24 cellular contexts compared by ENCODE assay signal in the genomic region with DNA sequence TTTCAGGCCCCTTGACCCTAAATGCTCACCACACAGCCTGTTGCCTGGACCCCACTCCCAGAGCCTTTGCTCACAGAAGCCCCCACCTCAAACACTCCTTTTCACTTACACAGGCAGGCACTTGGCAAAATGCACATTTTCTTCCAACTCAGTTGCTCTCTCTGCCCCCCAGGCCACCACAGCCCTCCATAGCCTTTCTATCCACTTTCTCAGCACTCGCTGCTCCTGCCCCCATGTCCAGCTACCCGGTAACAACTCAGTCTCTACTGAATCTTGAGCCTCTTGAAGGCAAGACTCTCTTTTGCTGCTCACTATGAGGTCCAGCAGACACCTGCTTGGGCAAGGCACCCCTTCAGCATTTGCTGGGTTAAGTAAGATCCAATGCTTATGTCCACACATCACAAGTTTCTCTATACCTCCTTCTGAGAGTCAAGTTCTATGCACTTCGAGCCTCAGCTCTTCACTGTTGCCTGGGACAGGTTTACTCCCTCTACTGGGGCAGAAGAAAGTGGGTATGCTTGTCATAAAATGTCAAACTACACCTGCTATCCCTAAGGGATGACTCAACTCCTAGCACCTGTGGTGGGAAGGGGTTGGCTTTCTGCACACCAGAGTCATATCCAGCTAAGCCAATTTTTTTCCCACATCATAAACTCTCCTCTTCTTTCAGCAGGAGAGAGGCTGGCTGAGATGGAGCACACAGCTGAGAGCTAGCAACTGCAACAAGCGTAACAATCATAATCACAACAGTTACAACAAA. TPM values are rescaled to one million over a fixed set of nuclear protein-coding genes. Genes with fewer than 3 reads are reported as not detected.
DNase-seq lines count a peak whose midpoint lies in the region; ATAC-seq and TF ChIP-seq lines count a peak whose summit lies in the region.
"Had no signal": no experiment of that assay in that cellular context is flagged by ENCODE, and none has a peak within 500 bp of the region (broad histone marks: within the 10 kb centered on the region; RNA-seq: fewer than 3 reads in every experiment).

No MANE protein-coding gene starts in this region.

- no peaks in the 10 kb centered on the region for H3K27me3 ChIP-seq in gastroesophageal sphincter
- H3K27me3 ChIP-seq: thyroid gland had no signal

- no peak for ATAC-seq in T-helper 17 cell
- no peak for ATAC-seq in central memory CD8-positive, alpha-beta T cell (replicated peaks; ENCODE audit: extremely low read depth, poor library complexity, severe bottlenecking)
- no peak for ATAC-seq in stimulated activated effector memory CD8-positive, alpha-beta T cell treated with anti-CD3 and anti-CD28 coated beads, Interleukin-12 subunit alpha, Interleukin-12 subunit beta, amount 100 ng/mL, for 72 hours
- ATAC-seq in Right ventricle myocardium inferior, result no peak
- no peak for ATAC-seq in gastroesophageal sphincter
- ATAC-seq: mucosa of descending colon had no signal

- intact Hi-C loops in activated naive CD4-positive, alpha-beta T cell treated with anti-CD3 and anti-CD28 coated beads for 36 hours (cut with micrococcal nuclease), result no loop called here
- intact Hi-C loops in Right ventricle myocardium inferior (cut with DNase I) (no loop called here), cardiac septum (cut with DNase I) (no loop called here)

- WGBS in gastroesophageal sphincter (ENCODE audit: low coverage in 1 of 2), 2 donors, result 95 to 100% methylated on average over 2 to 4 of the region's 4 CpGs

- no peak overlapping the region for H3K4me3 Mint-ChIP-seq in activated naive CD4-positive, alpha-beta T cell treated with anti-CD3 and anti-CD28 coated beads for 36 hours
- no peak overlapping the region for H3K4me3 Mint-ChIP-seq in T-helper 17 cell
- H3K4me3 Mint-ChIP-seq in central memory CD8-positive, alpha-beta T cell, result no peak overlapping the region
- no peak overlapping the region for H3K4me3 Mint-ChIP-seq in stimulated activated effector memory CD8-positive, alpha-beta T cell treated with anti-CD3 and anti-CD28 coated beads, Interleukin-12 subunit alpha, Interleukin-12 subunit beta, amount 100 ng/mL, for 72 hours
- H3K4me3 Mint-ChIP-seq: nephron progenitor cell had no signal

- TF ChIP-seq EP300 in gastroesophageal sphincter (IDR thresholded peaks at IDR 0.05), result no peak

- H3K9me3 Mint-ChIP-seq in activated naive CD4-positive, alpha-beta T cell treated with anti-CD3 and anti-CD28 coated beads for 36 hours, result no peaks in the 10 kb centered on the region
- no peaks in the 10 kb centered on the region for H3K9me3 Mint-ChIP-seq in central memory CD8-positive, alpha-beta T cell
- no peaks in the 10 kb centered on the region for H3K9me3 Mint-ChIP-seq in stimulated activated effector memory CD8-positive, alpha-beta T cell treated with anti-CD3 and anti-CD28 coated beads, Interleukin-12 subunit alpha, Interleukin-12 subunit beta, amount 100 ng/mL, for 72 hours
- H3K9me3 Mint-ChIP-seq: nephron progenitor cell had no signal

- H3K36me3 ChIP-seq in gastroesophageal sphincter, result peaks cover 0 to 100% of the 10 kb centered on the region in 2 donors

- no peaks in the 10 kb centered on the region for H3K27me3 Mint-ChIP-seq in activated naive CD4-positive, alpha-beta T cell treated with anti-CD3 and anti-CD28 coated beads for 36 hours (ENCODE audit: low read depth)
- no peaks in the 10 kb centered on the region for H3K27me3 Mint-ChIP-seq in T-helper 17 cell
- no peaks in the 10 kb centered on the region for H3K27me3 Mint-ChIP-seq in central memory CD8-positive, alpha-beta T cell

- peak overlapping the region; percentile 65 for H3K27ac Mint-ChIP-seq in activated naive CD4-positive, alpha-beta T cell treated with anti-CD3 and anti-CD28 coated beads for 36 hours
- H3K27ac Mint-ChIP-seq in T-helper 17 cell, result peak overlapping the region; percentile 86
- H3K27ac Mint-ChIP-seq in central memory CD8-positive, alpha-beta T cell (ENCODE audit: low read depth), result peak overlapping the region; percentile 20
- H3K27ac Mint-ChIP-seq in stimulated activated effector memory CD8-positive, alpha-beta T cell treated with anti-CD3 and anti-CD28 coated beads, Interleukin-12 subunit alpha, Interleukin-12 subunit beta, amount 100 ng/mL, for 72 hours, result peak overlapping the region; percentile 88
- H3K27ac Mint-ChIP-seq: nephron progenitor cell had no signal

- peaks cover 20% of the 10 kb centered on the region for H3K4me1 Mint-ChIP-seq in activated naive CD4-positive, alpha-beta T cell treated with anti-CD3 and anti-CD28 coated beads for 36 hours (ENCODE audit: low read depth)
- peaks cover 46% of the 10 kb centered on the region for H3K4me1 Mint-ChIP-seq in T-helper 17 cell
- H3K4me1 Mint-ChIP-seq in central memory CD8-positive, alpha-beta T cell, result peaks cover 12% of the 10 kb centered on the region
- peaks cover 16% of the 10 kb centered on the region for H3K4me1 Mint-ChIP-seq in stimulated activated effector memory CD8-positive, alpha-beta T cell treated with anti-CD3 and anti-CD28 coated beads, Interleukin-12 subunit alpha, Interleukin-12 subunit beta, amount 100 ng/mL, for 72 hours
- H3K4me1 Mint-ChIP-seq: nephron progenitor cell had no signal

- H3K4me1 ChIP-seq in gastroesophageal sphincter, result peaks cover 0 to 6% (median 0%) of the 10 kb centered on the region in 3 donors
- H3K4me1 ChIP-seq: thyroid gland had no signal

- H3K27ac ChIP-seq in gastroesophageal sphincter, result no peak overlapping the region
- H3K27ac ChIP-seq: epithelial cell of prostate, thyroid gland, VCaP had no signal

- DNase-seq in activated naive CD4-positive, alpha-beta T cell treated with anti-CD3 and anti-CD28 coated beads for 36 hours, result no peak
- DNase-seq in activated naive CD4-positive, alpha-beta T cell (lab: John Stamatoyannopoulos, UW), result no peak
- no peak for DNase-seq in T-helper 17 cell
- no peak for DNase-seq in central memory CD8-positive, alpha-beta T cell (ENCODE audit: low spot score in 2 of 2)
- no peak for DNase-seq in stimulated activated effector memory CD8-positive, alpha-beta T cell treated with anti-CD3 and anti-CD28 coated beads, Interleukin-12 subunit alpha, Interleukin-12 subunit beta, amount 100 ng/mL, for 72 hours (ENCODE audit: low spot score in 2 of 2)
- DNase-seq in Right ventricle myocardium inferior (ENCODE audit: missing footprints), result no peak
- DNase-seq in cardiac septum (ENCODE audit: low spot score), result no peak
- DNase-seq: activated CD4-positive, alpha-beta T cell treated with anti-CD3 and anti-CD28 coated beads for 48 hours; activated gamma-delta T cell; DMS79; H7; hippocampal formation; mucosa of descending colon; NCI-H1048; NCI-H2107; NCI-H345; NCI-H69; nephron progenitor cell; T-helper 9 cell; thyroid gland had no signal

- CTCF ChIA-PET in activated naive CD4-positive, alpha-beta T cell treated with anti-CD3 and anti-CD28 coated beads for 36 hours (lab: Charles Lee), result interaction anchor here (0.6 to 1.2 kb wide), 3 partner anchors 9 to 153 kb away, joined by 3 to 5 read pairs (median 4); no protein-coding TSS in a partner anchor

- TF ChIP-seq POLR2A in gastroesophageal sphincter (IDR thresholded peaks at IDR 0.05), result no peak

- H3K36me3 Mint-ChIP-seq in activated naive CD4-positive, alpha-beta T cell treated with anti-CD3 and anti-CD28 coated beads for 36 hours (ENCODE audit: low read depth), result peaks cover 33% of the 10 kb centered on the region
- H3K36me3 Mint-ChIP-seq in T-helper 17 cell (ENCODE audit: low read depth), result peaks cover 32% of the 10 kb centered on the region
- H3K36me3 Mint-ChIP-seq in central memory CD8-positive, alpha-beta T cell (ENCODE audit: insufficient read depth), result peaks cover 59% of the 10 kb centered on the region
- H3K36me3 Mint-ChIP-seq in stimulated activated effector memory CD8-positive, alpha-beta T cell treated with anti-CD3 and anti-CD28 coated beads, Interleukin-12 subunit alpha, Interleukin-12 subunit beta, amount 100 ng/mL, for 72 hours, result peaks cover 98% of the 10 kb centered on the region

- H3K4me3 ChIP-seq in gastroesophageal sphincter, result no peak overlapping the region
- H3K4me3 ChIP-seq: mucosa of descending colon, smooth muscle cell, thyroid gland had no signal

- H3K9me3 ChIP-seq in T-helper 17 cell (ENCODE audit: control insufficient read depth, low read length, poor library complexity, severe bottlenecking) (no peaks in the 10 kb centered on the region), gastroesophageal sphincter (no peaks in the 10 kb centered on the region)
- H3K9me3 ChIP-seq: mucosa of descending colon, thyroid gland had no signal

- no peak for TF ChIP-seq CTCF in gastroesophageal sphincter (IDR thresholded peaks at IDR 0.05)

RNA-seq across cellular contexts. Expression of gene MORC2, which starts 36.9 kb away (rescaled TPM):
- 10 to 100 TPM; 18.3 to 18.6 TPM for total RNA-seq in activated naive CD4-positive, alpha-beta T cell treated with anti-CD3 and anti-CD28 coated beads for 36 hours
- total RNA-seq in T-helper 17 cell (10 to 100 TPM; 28.9 to 35.9 TPM), Right ventricle myocardium inferior (17.3 TPM), cardiac septum (20.6 TPM), gastroesophageal sphincter (10 to 100 TPM; 11.3 to 36.0 (median 29.6) TPM)

RNA-seq across cellular contexts. Expression of gene TUG1, which starts 37.3 kb away (rescaled TPM):
- total RNA-seq in activated naive CD4-positive, alpha-beta T cell treated with anti-CD3 and anti-CD28 coated beads for 36 hours, result 10 to 100 TPM; 42.3 to 44.0 TPM
- total RNA-seq in T-helper 17 cell (10 to 100 TPM; 78.9 to 82.9 TPM), Right ventricle myocardium inferior (32.3 TPM), cardiac septum (52.6 TPM), gastroesophageal sphincter (10 to 100 TPM; 53.8 to 89.8 (median 66.1) TPM)

Comparison
In these comparisons a context has a peak if more than half of its experiments do, and no peak if none do; other contexts are left out.
1. H3K27ac Mint-ChIP-seq: peak in every context shown above with its lines; median percentile 88 in stimulated activated effector memory CD8-positive, alpha-beta T cell treated with anti-CD3 and anti-CD28 coated beads, Interleukin-12 subunit alpha, Interleukin-12 subunit beta, amount 100 ng/mL, for 72 hours; 86 in T-helper 17 cell; 65 in activated naive CD4-positive, alpha-beta T cell treated with anti-CD3 and anti-CD28 coated beads for 36 hours; 20 in central memory CD8-positive, alpha-beta T cell.